Comparison of ENCODE assay signal across 29 cellular contexts in genomic region chr4:74252933-74253332, GRCh38. TPM values are rescaled to one million over a fixed set of nuclear protein-coding genes. Genes with fewer than 3 reads are reported as not detected.
A peak's percentile ranks its signal among the peaks of the same experiment; 100 is the strongest.
DNase-seq lines count a peak whose midpoint lies in the region; ATAC-seq, FAIRE-seq and TF ChIP-seq lines count a peak whose summit lies in the region.
"Had no signal": no experiment of that assay in that cellular context is flagged by ENCODE, and none has a peak within 500 bp of the region (broad histone marks: within the 10 kb centered on the region; RNA-seq: fewer than 3 reads in every experiment).

No MANE protein-coding gene starts in this region.

- no peak for TF ChIP-seq POLR2A in K562 (conservative IDR thresholded peaks at IDR 0.05)

- CTCF ChIA-PET in K562 (lab: Yijun Ruan, JAX; ENCODE audit: low intra/inter-chr PET ratio), result no interaction called here

- intact Hi-C loops in K562 (cut with micrococcal nuclease), result no loop called here

- TF ChIP-seq EP300 in K562 (IDR thresholded peaks at IDR 0.05; ENCODE audit: low read length), result no peak

- FAIRE-seq in K562 (lab: Jason Lieb, UNC) (no peak), frontal cortex (lab: Jason Lieb, UNC) (peak; percentile 56), small intestine (lab: Jason Lieb, UNC) (peak; percentile 65)
- FAIRE-seq: GM12878, GM12892, GM18507, GM19239 had no signal

- no peaks in the 10 kb centered on the region for H3K4me1 ChIP-seq in K562 (replicated peaks in 1 of 2; ENCODE audit: control insufficient read depth in 2 of 2, insufficient read depth in 2 of 2, low read length in 2 of 2)
- no peaks in the 10 kb centered on the region for H3K4me1 ChIP-seq in small intestine (ENCODE audit: control insufficient read depth in 2 of 2, insufficient read depth in 1 of 2, low read depth in 1 of 2, low read length in 1 of 2)
- H3K4me1 ChIP-seq: BE2C, BLaER1 had no signal

- H3K27ac ChIP-seq in K562 (ENCODE audit: extremely low read depth, low read depth, low read length), result no peak overlapping the region
- no peak overlapping the region for H3K27ac ChIP-seq in small intestine (ENCODE audit: low read depth in 1 of 2, low read length in 1 of 2)
- H3K27ac ChIP-seq: BLaER1 had no signal

- H4K20me1 ChIP-seq in K562 (replicated peaks; ENCODE audit: control insufficient read depth, insufficient read depth, low read length), result no peaks in the 10 kb centered on the region
- H4K20me1 ChIP-seq: BLaER1 had no signal

- no peak overlapping the region for H3K4me2 ChIP-seq in K562 (ENCODE audit: insufficient read depth, low read length)
- H3K4me2 ChIP-seq: BLaER1 had no signal

- no peak for ATAC-seq in K562
- no peak for ATAC-seq in HG03139 (IDR thresholded peaks at IDR 0.05; ENCODE audit: unreplicated experiment)
- ATAC-seq: GM12878 had no signal

- DNase-seq in K562 (ENCODE audit: extremely low read depth in 1 of 4, low spot score in 3 of 4), result no peak
- DNase-seq in frontal cortex (ENCODE audit: low spot score in 2 of 2), result no peak
- DNase-seq in small intestine, result no peak
- no peak for DNase-seq in NCI-H1417 treated with DMSO at 0.1 percent for 48 hours (lab: John Stamatoyannopoulos, UW)
- DNase-seq: 8988T; ACHN; BE2C; C1 segment of cervical spinal cord; CD4-positive, alpha-beta memory T cell; CD4-positive, CD25-positive, alpha-beta regulatory T cell; CD8-positive, alpha-beta memory T cell; COR-L47; DMS 273 treated with DMSO at 0.1 percent for 48 hours; DMS153; DMS53; DMS79; DND-41; EL; GDM1 had no signal

- POLR2A ChIA-PET in K562 (lab: Yijun Ruan, JAX), result no interaction called here

- H3K9ac ChIP-seq in K562 (ENCODE audit: insufficient read depth in 1 of 2, low read depth in 2 of 2, low read length in 2 of 2), result no peak overlapping the region
- H3K9ac ChIP-seq: BLaER1 had no signal

- no peak overlapping the region for H3K4me3 ChIP-seq in K562
- H3K4me3 ChIP-seq in small intestine (ENCODE audit: low read depth in 1 of 2, low read length in 2 of 2), result no peak overlapping the region
- H3K4me3 ChIP-seq: BLaER1, GM12878 had no signal

- H3K36me3 ChIP-seq in K562 (ENCODE audit: control insufficient read depth, insufficient read depth, low read length) (peaks cover 11% of the 10 kb centered on the region; the same call in 1 of the 3 replicates), small intestine (ENCODE audit: control insufficient read depth in 2 of 2, insufficient read depth in 2 of 2, low read length in 2 of 2) (no peaks in the 10 kb centered on the region)
- H3K36me3 ChIP-seq: BE2C had no signal

- BruUV-seq in K562 (replicated peaks; lab: Mats Ljungman, UMichigan), result no TSS peak

- TF ChIP-seq RAD21 in K562 (CRISPR knock-in tag; conservative IDR thresholded peaks at IDR 0.05 in 1 of 2, IDR thresholded peaks at IDR 0.05 in 1 of 2), result no peak

- in situ Hi-C loops in K562 (cut with MboI), result no loop called here

- no peak overlapping the region for H2AFZ ChIP-seq in K562 (ENCODE audit: low read depth, low read length)

- H3K27me3 ChIP-seq in K562 (ENCODE audit: control insufficient read depth in 2 of 2, insufficient read depth in 2 of 2, low read length in 2 of 2), result no peaks in the 10 kb centered on the region
- no peaks in the 10 kb centered on the region for H3K27me3 ChIP-seq in small intestine (ENCODE audit: control insufficient read depth in 2 of 2, insufficient read depth in 2 of 2, low read length in 2 of 2)
- H3K27me3 ChIP-seq: BE2C, BLaER1 had no signal

- no peak for TF ChIP-seq CTCF in K562 (IDR thresholded peaks at IDR 0.05 in 2 of 3, conservative IDR thresholded peaks at IDR 0.05 in 1 of 3; ENCODE audit: insufficient read depth in 2 of 3, low read depth in 1 of 3, low read length in 3 of 3)

- peaks cover 24% of the 10 kb centered on the region for H3K9me3 ChIP-seq in K562 (replicated peaks; ENCODE audit: control insufficient read depth, insufficient read depth, low read depth, low read length)
- no peaks in the 10 kb centered on the region for H3K9me3 ChIP-seq in small intestine (ENCODE audit: control insufficient read depth, low read depth)
- H3K9me3 ChIP-seq: BE2C had no signal

- no peaks in the 10 kb centered on the region for H3K79me2 ChIP-seq in K562 (ENCODE audit: control insufficient read depth, insufficient read depth, low read length)

- no peaks in the 10 kb centered on the region for H3K9me1 ChIP-seq in K562 (ENCODE audit: control insufficient read depth, insufficient read depth, low read length)

TF ChIP-seq in K562, 482 proteins besides CTCF, POLR2A, EP300 and RAD21:
- TF ChIP-seq ZFP1 (CRISPR knock-in tag; IDR thresholded peaks at IDR 0.05), result peak; percentile 93
- TF ChIP-seq ZNF184 (CRISPR knock-in tag; IDR thresholded peaks at IDR 0.05), result 0 out of 2 replicates have a peak, but pooled peaks have one; percentile 19
- TF ChIP-seq PREB (CRISPR knock-in tag; IDR thresholded peaks at IDR 0.05), result no peak

RNA-seq across cellular contexts. Expression of gene EPGN, which starts 55.3 kb away (rescaled TPM):
- total RNA-seq in K562 (2011; cell fraction: chromatin; rRNA removed; ENCODE audit: low replicate concordance), result 0.39 and 0.62 TPM in 2 replicates
- not detected in 2 replicates for total RNA-seq in K562 (2011; cell fraction: nucleolus; rRNA removed)
- not detected in 2 replicates for total RNA-seq in K562 (2011; cell fraction: nucleoplasm; rRNA removed)
- total RNA-seq in K562 (2014; rRNA removed) (not detected in 2 replicates), K562 (2014; rRNA removed; fragmentation: Illumina TruSeq; extraction: Trizol) (not detected in 2 replicates), K562 (2015; rRNA removed; fragmentation: Illumina TruSeq; extraction: Trizol) (not detected in 2 replicates), K562 (2021) (not detected in 2 replicates), frontal cortex (not detected)
- polyA plus RNA-seq in K562 (2011; rRNA removed) (not detected in 2 replicates), K562 (2014; fragmentation: Illumina TruSeq; extraction: Trizol) (not detected in 2 replicates), K562 (2014; fragmentation: Nextera tagmentation; extraction: Ambion mirVana) (under 1 TPM; 0.10 to 0.56 TPM), K562 (2014; rRNA removed) (not detected in 2 replicates), small intestine (not detected)
- not detected in 2 replicates for polyA plus RNA-seq in K562 (2011; cell fraction: cytosol; rRNA removed)
- not detected in 2 replicates for polyA plus RNA-seq in K562 (2011; cell fraction: nucleus; rRNA removed)
- polyA plus RNA-seq in K562 (2012), result 0.17 and 0.48 TPM in 2 replicates
- not detected in 2 replicates for polyA minus RNA-seq in K562 (2011; rRNA and poly(A)+ RNA removed)
- not detected in 2 replicates for polyA minus RNA-seq in K562 (2011; cell fraction: cytosol; rRNA and poly(A)+ RNA removed)
- 0.27 and 0.44 TPM in 2 replicates for polyA minus RNA-seq in K562 (2011; cell fraction: nucleus; rRNA and poly(A)+ RNA removed)
- total RNA-seq: A673; CD8-positive, alpha-beta memory T cell; G401 had no signal
- polyA plus RNA-seq: AG04450; CD14-positive monocyte; CD4-positive, alpha-beta memory T cell; CD4-positive, CD25-positive, alpha-beta regulatory T cell; CD8-positive, alpha-beta memory T cell had no signal
